8 cellular contexts compared by ENCODE assay signal in genomic region chr5:70900533-70901271, GRCh38. TPM values are rescaled to one million over a fixed set of nuclear protein-coding genes. Genes with fewer than 3 reads are reported as not detected.
A peak's percentile ranks its signal among the peaks of the same experiment; 100 is the strongest.
DNase-seq lines count a peak whose midpoint lies in the region; ATAC-seq and TF ChIP-seq lines count a peak whose summit lies in the region.
"Not testable (repeated sequence)": the region's sequence is repeated elsewhere in the genome, so short reads cannot be mapped to it uniquely, and the experiment has no call there.

Gene SERF1A (plus strand): TSS chr5:70900669. CDS start chr5:70900870, 201 bp downstream.

- TF ChIP-seq POLR2A in prostate gland (IDR thresholded peaks at IDR 0.05) = not testable (repeated sequence)

- not testable (repeated sequence) for DNase-seq in CD8-positive, alpha-beta memory T cell; activated naive CD8-positive, alpha-beta T cell treated with anti-CD3 and anti-CD28 coated beads, Interleukin-2, amount 50 U/mL, for 24 hours; left colon; prostate gland (ENCODE audit: low spot score)

- CTCF ChIA-PET in CD8-positive, alpha-beta memory T cell (lab: Charles Lee) = not testable (repeated sequence)

- H3K4me1 Mint-ChIP-seq in CD8-positive, alpha-beta memory T cell; activated naive CD8-positive, alpha-beta T cell treated with anti-CD3 and anti-CD28 coated beads, Interleukin-2, amount 50 U/mL, for 24 hours: not testable (repeated sequence)

- TF ChIP-seq CTCF in prostate gland (IDR thresholded peaks at IDR 0.05) = not testable (repeated sequence)

- intact Hi-C loops in left colon (cut with DNase I, micrococcal nuclease); prostate gland (cut with DNase I): not testable (repeated sequence)

- not testable (repeated sequence) for H3K27me3 ChIP-seq in CD8-positive, alpha-beta memory T cell (ENCODE audit: insufficient read depth, low read length, poor library complexity, severe bottlenecking); prostate gland (replicated peaks; ENCODE audit: insufficient read depth)

- not testable (repeated sequence) for H3K9me3 ChIP-seq in CD8-positive, alpha-beta memory T cell (ENCODE audit: low read length); prostate gland

- H3K27me3 Mint-ChIP-seq in CD8-positive, alpha-beta memory T cell; activated naive CD8-positive, alpha-beta T cell treated with anti-CD3 and anti-CD28 coated beads, Interleukin-2, amount 50 U/mL, for 24 hours: not testable (repeated sequence)

- peak; percentile 93 for ATAC-seq in GM19324 (IDR thresholded peaks at IDR 0.05; ENCODE audit: low FRiP score, unreplicated experiment)
- ATAC-seq in GM21825 (IDR thresholded peaks at IDR 0.05; ENCODE audit: unreplicated experiment) = peak; percentile 90
- ATAC-seq in HG03045 (IDR thresholded peaks at IDR 0.05; ENCODE audit: unreplicated experiment) = peak; percentile 93
- peak; percentile 92 for ATAC-seq in HG03571 (IDR thresholded peaks at IDR 0.05; ENCODE audit: unreplicated experiment)
- peak; percentile 92 for ATAC-seq in activated naive CD8-positive, alpha-beta T cell treated with anti-CD3 and anti-CD28 coated beads, Interleukin-2, amount 50 U/mL, for 24 hours
- peak; percentile 90 for ATAC-seq in left colon

- H3K36me3 ChIP-seq in CD8-positive, alpha-beta memory T cell (ENCODE audit: insufficient read depth, low read length); prostate gland: not testable (repeated sequence)

- H3K4me1 ChIP-seq in CD8-positive, alpha-beta memory T cell (ENCODE audit: insufficient read depth, low read length); prostate gland (replicated peaks): not testable (repeated sequence)

- no CpG with 5 or more reads among the region's 66 CpGs for WGBS in prostate gland

- H3K4me3 ChIP-seq in CD8-positive, alpha-beta memory T cell (ENCODE audit: low read length); prostate gland: not testable (repeated sequence)

- H3K36me3 Mint-ChIP-seq in CD8-positive, alpha-beta memory T cell; activated naive CD8-positive, alpha-beta T cell treated with anti-CD3 and anti-CD28 coated beads, Interleukin-2, amount 50 U/mL, for 24 hours (ENCODE audit: low read depth): not testable (repeated sequence)

- POLR2A ChIA-PET in CD8-positive, alpha-beta memory T cell (lab: Charles Lee) = not testable (repeated sequence)

- not testable (repeated sequence) for H3K27ac Mint-ChIP-seq in CD8-positive, alpha-beta memory T cell; activated naive CD8-positive, alpha-beta T cell treated with anti-CD3 and anti-CD28 coated beads, Interleukin-2, amount 50 U/mL, for 24 hours

- H3K4me3 Mint-ChIP-seq in CD8-positive, alpha-beta memory T cell; activated naive CD8-positive, alpha-beta T cell treated with anti-CD3 and anti-CD28 coated beads, Interleukin-2, amount 50 U/mL, for 24 hours: not testable (repeated sequence)

- not testable (repeated sequence) for H3K9me3 Mint-ChIP-seq in CD8-positive, alpha-beta memory T cell; activated naive CD8-positive, alpha-beta T cell treated with anti-CD3 and anti-CD28 coated beads, Interleukin-2, amount 50 U/mL, for 24 hours

- not testable (repeated sequence) for H3K27ac ChIP-seq in CD8-positive, alpha-beta memory T cell (ENCODE audit: low read depth, low read length); prostate gland

RNA-seq across cellular contexts. Expression of gene SERF1A, which starts in this region (rescaled TPM):
- total RNA-seq in CD8-positive, alpha-beta memory T cell = 10 to 100 TPM; 11.4 to 11.6 TPM
- polyA plus RNA-seq in CD8-positive, alpha-beta memory T cell = 4.5 TPM
- total RNA-seq in left colon = 1 to 10 TPM; 1.8 to 4.7 TPM
- 10 to 100 TPM; 11.1 to 21.2 TPM for total RNA-seq in prostate gland
